Comparison of ENCODE assay signal across 8 cellular contexts in the genomic region with DNA sequence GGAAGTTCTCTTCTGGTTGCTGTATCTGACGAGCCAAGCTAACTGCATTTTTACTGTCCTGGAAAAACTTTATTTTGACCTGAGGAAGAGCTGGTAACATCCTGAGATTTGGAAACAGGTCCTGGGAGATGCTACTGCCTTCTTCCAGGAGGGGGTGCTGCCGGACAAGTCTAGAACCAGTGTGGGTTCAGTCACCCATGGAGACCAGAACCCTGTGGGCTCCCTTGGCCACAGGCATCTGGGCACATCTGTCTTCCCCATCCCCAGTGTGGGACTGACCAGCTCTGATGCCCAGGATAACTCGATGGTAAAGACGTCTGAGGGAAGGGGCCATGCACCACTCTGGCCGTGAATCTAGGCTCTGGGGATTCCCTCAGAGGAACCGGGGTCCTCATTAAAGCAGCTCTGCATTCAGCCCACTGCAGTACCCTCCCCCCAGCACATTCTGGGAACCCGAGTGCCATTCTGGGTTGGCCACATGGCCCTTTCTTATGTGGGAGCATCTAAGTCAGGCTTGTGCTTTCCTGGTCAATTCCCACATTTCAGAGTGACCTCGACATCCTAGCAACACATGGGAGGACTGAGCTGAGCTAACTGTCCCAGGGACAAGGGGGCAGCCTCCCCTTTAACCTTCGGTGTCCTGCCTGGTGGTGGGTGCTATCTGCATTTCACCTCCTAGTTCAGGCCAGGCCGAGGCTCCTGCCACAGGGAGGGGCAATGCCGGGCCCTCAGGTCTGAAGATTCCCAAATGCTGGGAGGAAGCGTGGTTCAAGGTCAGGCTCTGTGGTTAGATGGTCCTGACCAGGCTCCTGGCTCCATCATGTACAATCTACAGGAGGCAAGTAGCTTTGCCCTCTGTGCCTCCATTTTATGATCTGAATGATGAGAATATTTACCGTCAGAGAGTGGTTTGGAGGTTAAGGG. TPM values are rescaled to one million over a fixed set of nuclear protein-coding genes. Genes with fewer than 3 reads are reported as not detected.
A peak's percentile ranks its signal among the peaks of the same experiment; 100 is the strongest.
DNase-seq lines count a peak whose midpoint lies in the region; ATAC-seq, FAIRE-seq and TF ChIP-seq lines count a peak whose summit lies in the region.

No MANE protein-coding gene starts in this region.

- no peak overlapping the region for H3K4me3 Mint-ChIP-seq in activated naive CD8-positive, alpha-beta T cell treated with anti-CD3 and anti-CD28 coated beads, Interleukin-2, amount 10 ng/mL, durations not matched to agents 7 days and 5 days

- intact Hi-C loops in ovary (cut with DNase I): loop anchor here in 2 of 4 donors (10.0 kb wide), 2 partner anchors 132 to 352 kb away; a partner anchor contains a TSS

- peak; percentile 83 for FAIRE-seq in GM19239 (lab: Jason Lieb, UNC)

- no peaks in the 10 kb centered on the region for H3K36me3 Mint-ChIP-seq in activated naive CD8-positive, alpha-beta T cell treated with anti-CD3 and anti-CD28 coated beads, Interleukin-2, amount 10 ng/mL, durations not matched to agents 7 days and 5 days

- peak; percentile 21 for ATAC-seq in activated naive CD8-positive, alpha-beta T cell treated with anti-CD3 and anti-CD28 coated beads, Interleukin-2, amount 10 ng/mL, durations not matched to agents 7 days and 5 days (ENCODE audit: low read depth)

- POLR2A ChIA-PET in activated naive CD8-positive, alpha-beta T cell treated with anti-CD3 and anti-CD28 coated beads, Interleukin-2, amount 10 ng/mL, durations not matched to agents 7 days and 5 days (lab: Charles Lee): interaction anchor here (1.0 kb wide), 1 partner anchor 200 kb away, joined by 3 read pairs; a partner anchor contains a TSS

- no peaks in the 10 kb centered on the region for H3K27me3 Mint-ChIP-seq in activated naive CD8-positive, alpha-beta T cell treated with anti-CD3 and anti-CD28 coated beads, Interleukin-2, amount 10 ng/mL, durations not matched to agents 7 days and 5 days

- DNase-seq in BE2C (peak; percentile 88), GM19239 (ENCODE audit: insufficient read length, low spot score) (no peak), OCI-M1 (lab: John Stamatoyannopoulos, UW) (peak; percentile 79), globus pallidus (ENCODE audit: low spot score) (peak; percentile 55), ovary (peak; percentile 62 to 79 (median 76)), LoVo (ENCODE audit: low spot score) (no peak), NCI-H2107 (lab: John Stamatoyannopoulos, UW) (no peak)
- peak; percentile 65 for DNase-seq in activated naive CD8-positive, alpha-beta T cell treated with anti-CD3 and anti-CD28 coated beads, Interleukin-2, amount 10 ng/mL, durations not matched to agents 7 days and 5 days

- H3K4me3 ChIP-seq in BE2C (ENCODE audit: low read depth, low read length) (no peak overlapping the region), ovary (no peak overlapping the region)

- H3K27me3 ChIP-seq in BE2C (no peaks in the 10 kb centered on the region), ovary (no peaks in the 10 kb centered on the region)

- H3K4me1 Mint-ChIP-seq in activated naive CD8-positive, alpha-beta T cell treated with anti-CD3 and anti-CD28 coated beads, Interleukin-2, amount 10 ng/mL, durations not matched to agents 7 days and 5 days: peaks cover 4% of the 10 kb centered on the region

- H3K27ac ChIP-seq in ovary: peak overlapping the region; percentile 46 to 72

- H3K36me3 ChIP-seq in BE2C (no peaks in the 10 kb centered on the region), ovary (no peaks in the 10 kb centered on the region)

- TF ChIP-seq EP300 in ovary (IDR thresholded peaks at IDR 0.05): no peak

- WGBS in ovary, 3 donors: 21 to 31% (median 24%) methylated on average over 13 of the region's 13 CpGs

- no peaks in the 10 kb centered on the region for H3K9me3 ChIP-seq in BE2C
- H3K9me3 ChIP-seq in ovary: no peaks in the 10 kb centered on the region

- H3K27ac Mint-ChIP-seq in activated naive CD8-positive, alpha-beta T cell treated with anti-CD3 and anti-CD28 coated beads, Interleukin-2, amount 10 ng/mL, durations not matched to agents 7 days and 5 days: no peak overlapping the region

- no peak for TF ChIP-seq POLR2A in ovary (IDR thresholded peaks at IDR 0.05)

- H3K4me1 ChIP-seq in BE2C (peaks cover 14% of the 10 kb centered on the region), ovary (ENCODE audit: insufficient read depth) (peaks cover 12% of the 10 kb centered on the region)

- no peaks in the 10 kb centered on the region for H3K9me3 Mint-ChIP-seq in activated naive CD8-positive, alpha-beta T cell treated with anti-CD3 and anti-CD28 coated beads, Interleukin-2, amount 10 ng/mL, durations not matched to agents 7 days and 5 days

- TF ChIP-seq CTCF in BE2C (IDR thresholded peaks at IDR 0.05; ENCODE audit: low read depth, low read length): peak; percentile 94
- TF ChIP-seq CTCF in ovary (IDR thresholded peaks at IDR 0.05): peak; percentile 30 to 61 (median 54)

RNA-seq across cellular contexts. Expression of a gene that starts 6.4 kb away (rescaled TPM):
- 12.9 TPM for polyA plus RNA-seq in BE2C (2012; ENCODE audit: insufficient read depth, insufficient read length, low read depth)
- 1 to 10 TPM; 5.6 to 5.8 TPM for total RNA-seq in activated naive CD8-positive, alpha-beta T cell treated with anti-CD3 and anti-CD28 coated beads, Interleukin-2, amount 10 ng/mL, durations not matched to agents 7 days and 5 days
- total RNA-seq in ovary: 1 to 10 TPM; 2.2 to 8.2 (median 4.6) TPM
- polyA plus RNA-seq in ovary: 1 to 10 TPM in 1 of 2 donors, under 1 TPM in 1; 0.13 to 6.8 TPM

RNA-seq across cellular contexts. Expression of a gene that starts 6.5 kb away (rescaled TPM):
- polyA plus RNA-seq in BE2C (2012; ENCODE audit: insufficient read depth, insufficient read length, low read depth): 56.8 TPM
- total RNA-seq in activated naive CD8-positive, alpha-beta T cell treated with anti-CD3 and anti-CD28 coated beads, Interleukin-2, amount 10 ng/mL, durations not matched to agents 7 days and 5 days: 10 to 100 TPM in 1 of 2 experiments, 1 to 10 TPM in 1; 9.6 to 12.1 TPM
- total RNA-seq in ovary: 10 to 100 TPM; 17.3 to 45.6 (median 21.7) TPM
- 10 to 100 TPM in 1 of 2 donors, 1 to 10 TPM in 1; 8.0 to 29.8 TPM for polyA plus RNA-seq in ovary

RNA-seq across cellular contexts. Expression of a gene that starts 12.2 kb away (rescaled TPM):
- 83.9 TPM for polyA plus RNA-seq in BE2C (2012; ENCODE audit: insufficient read depth, insufficient read length, low read depth)
- 10 to 100 TPM in 1 of 2 experiments, 1 to 10 TPM in 1; 9.5 to 11.1 TPM for total RNA-seq in activated naive CD8-positive, alpha-beta T cell treated with anti-CD3 and anti-CD28 coated beads, Interleukin-2, amount 10 ng/mL, durations not matched to agents 7 days and 5 days
- total RNA-seq in ovary: 10 to 100 TPM in 1 of 7 donors, 1 to 10 TPM in 6; 2.7 to 12.9 (median 5.1) TPM
- 1 to 10 TPM in 1 of 2 donors, under 1 TPM in 1; 0.53 to 3.0 TPM for polyA plus RNA-seq in ovary

RNA-seq across cellular contexts. Expression of a gene that starts 12.9 kb away (rescaled TPM):
- polyA plus RNA-seq in BE2C (2012; ENCODE audit: insufficient read depth, insufficient read length, low read depth): 88.4 TPM
- 10 to 100 TPM; 50.7 to 54.2 TPM for total RNA-seq in activated naive CD8-positive, alpha-beta T cell treated with anti-CD3 and anti-CD28 coated beads, Interleukin-2, amount 10 ng/mL, durations not matched to agents 7 days and 5 days
- total RNA-seq in ovary: 10 to 100 TPM; 22.5 to 40.8 (median 29.4) TPM
- polyA plus RNA-seq in ovary: 10 to 100 TPM in 1 of 2 donors, 1 to 10 TPM in 1; 5.3 to 35.8 TPM

RNA-seq across cellular contexts. Expression of a gene that starts 28.1 kb away (rescaled TPM):
- polyA plus RNA-seq in BE2C (2012; ENCODE audit: insufficient read depth, insufficient read length, low read depth): 89.7 TPM
- total RNA-seq in activated naive CD8-positive, alpha-beta T cell treated with anti-CD3 and anti-CD28 coated beads, Interleukin-2, amount 10 ng/mL, durations not matched to agents 7 days and 5 days: 100 to 1,000 TPM; 199 to 203 TPM
- 1 to 10 TPM in 2 of 7 donors, under 1 TPM in 4, not detected in 1; 0.23 to 1.5 (median 0.61) TPM for total RNA-seq in ovary
- polyA plus RNA-seq in ovary: under 1 TPM; 0.10 to 0.51 TPM

Comparison
In these comparisons a context has a peak if more than half of its experiments do, and no peak if none do; other contexts are left out.
1. DNase-seq: peak in BE2C (single experiment), OCI-M1 (single experiment), activated naive CD8-positive, alpha-beta T cell treated with anti-CD3 and anti-CD28 coated beads, Interleukin-2, amount 10 ng/mL, durations not matched to agents 7 days and 5 days (single experiment), globus pallidus (single experiment) and ovary (5 of 5); none in GM19239 (single experiment), LoVo (single experiment) and NCI-H2107 (single experiment).